26 cellular contexts compared by ENCODE assay signal in genomic region chr16:81243927-81244326, GRCh38. TPM values are rescaled to one million over a fixed set of nuclear protein-coding genes. Genes with fewer than 3 reads are reported as not detected.
DNase-seq lines count a peak whose midpoint lies in the region; ATAC-seq, FAIRE-seq and TF ChIP-seq lines count a peak whose summit lies in the region.
"Had no signal": no experiment of that assay in that cellular context is flagged by ENCODE, and none has a peak within 500 bp of the region (broad histone marks: within the 10 kb centered on the region; RNA-seq: fewer than 3 reads in every experiment).

No MANE protein-coding gene starts in this region.

- no peaks in the 10 kb centered on the region for H3K9me3 Mint-ChIP-seq in GM23338
- H3K9me3 Mint-ChIP-seq: CD4-positive, CD25-positive, alpha-beta regulatory T cell had no signal

- no peaks in the 10 kb centered on the region for H3K36me3 Mint-ChIP-seq in GM23338 (ENCODE audit: low read depth)
- H3K36me3 Mint-ChIP-seq: CD4-positive, CD25-positive, alpha-beta regulatory T cell had no signal

- TF ChIP-seq CTCF in GM23338 (conservative IDR thresholded peaks at IDR 0.05; ENCODE audit: low read depth in 2 of 2) = no peak
- TF ChIP-seq CTCF in K562 (IDR thresholded peaks at IDR 0.05 in 2 of 3, conservative IDR thresholded peaks at IDR 0.05 in 1 of 3; ENCODE audit: insufficient read depth in 2 of 3, low read depth in 1 of 3, low read length in 3 of 3) = no peak
- TF ChIP-seq CTCF in foreskin keratinocyte (conservative IDR thresholded peaks at IDR 0.05) = no peak
- TF ChIP-seq CTCF in kidney (IDR thresholded peaks at IDR 0.05; ENCODE audit: borderline replicate concordance, extremely low read depth, insufficient read depth) = no peak
- TF ChIP-seq CTCF in transverse colon (IDR thresholded peaks at IDR 0.05) = no peak

- H4K20me1 ChIP-seq in GM23338 (replicated peaks; ENCODE audit: insufficient read depth) = no peaks in the 10 kb centered on the region
- H4K20me1 ChIP-seq in K562 (replicated peaks; ENCODE audit: control insufficient read depth, insufficient read depth, low read length) = peaks cover 5% of the 10 kb centered on the region; the same call in 1 of the 2 replicates

- H3K4me3 ChIP-seq in GM23338 (no peak overlapping the region), K562 (no peak overlapping the region), kidney (ENCODE audit: low read length in 2 of 2) (no peak overlapping the region), transverse colon (no peak overlapping the region)
- H3K4me3 ChIP-seq: PC-9, SJCRH30 had no signal

- no peak overlapping the region for H3K4me3 Mint-ChIP-seq in GM23338
- H3K4me3 Mint-ChIP-seq: CD4-positive, CD25-positive, alpha-beta regulatory T cell had no signal

- intact Hi-C loops in K562 (cut with micrococcal nuclease) = no loop called here
- intact Hi-C loops in kidney (cut with DNase I) = no loop called here
- intact Hi-C loops in transverse colon (cut with DNase I; ENCODE audit: low total_unique reads) = no loop called here

- ATAC-seq in GM23338 (peak; percentile 78), K562 (peak; percentile 31; the same call in 1 of the 3 replicates), foreskin keratinocyte (peak; percentile 41)
- ATAC-seq: Right ventricle myocardium inferior had no signal

- H3K27me3 Mint-ChIP-seq in GM23338 (ENCODE audit: insufficient read depth, low read depth, poor library complexity) = peaks cover 3% of the 10 kb centered on the region

- no peak for TF ChIP-seq POLR2A in K562 (conservative IDR thresholded peaks at IDR 0.05)
- no peak for TF ChIP-seq POLR2A in transverse colon (IDR thresholded peaks at IDR 0.05)

- H3K9me3 ChIP-seq in K562 (replicated peaks; ENCODE audit: control insufficient read depth, insufficient read depth, low read depth, low read length) = no peaks in the 10 kb centered on the region; the same call in 1 of the 2 replicates
- H3K9me3 ChIP-seq in kidney (ENCODE audit: control insufficient read depth in 1 of 2, low read length in 2 of 2) = no peaks in the 10 kb centered on the region
- H3K9me3 ChIP-seq in transverse colon = no peaks in the 10 kb centered on the region
- H3K9me3 ChIP-seq: SJCRH30 had no signal

- H3K4me1 Mint-ChIP-seq in GM23338 = peaks cover 9% of the 10 kb centered on the region

- CTCF ChIA-PET in K562 (lab: Yijun Ruan, JAX; ENCODE audit: low intra/inter-chr PET ratio) = no interaction called here

- BruUV-seq in K562 (replicated peaks; lab: Mats Ljungman, UMichigan) = no TSS peak

- H3K4me1 ChIP-seq in GM23338 (ENCODE audit: insufficient read depth) (peaks cover 7% of the 10 kb centered on the region; the same call in 1 of the 2 replicates), K562 (replicated peaks in 1 of 2; ENCODE audit: control insufficient read depth in 2 of 2, insufficient read depth in 2 of 2, low read length in 2 of 2) (no peaks in the 10 kb centered on the region; a peak in 1 of 5 replicates), foreskin keratinocyte (no peaks in the 10 kb centered on the region), kidney (ENCODE audit: control insufficient read depth in 1 of 2, insufficient read depth in 1 of 2, low read depth in 1 of 2, low read length in 2 of 2) (no peaks in the 10 kb centered on the region), transverse colon (peaks cover 0 to 9% (median 3%) of the 10 kb centered on the region in 4 donors)

- H3F3A ChIP-seq in GM23338 (replicated peaks; ENCODE audit: low read depth) = no peaks in the 10 kb centered on the region

- no peak overlapping the region for H3K27ac Mint-ChIP-seq in GM23338
- H3K27ac Mint-ChIP-seq: CD4-positive, CD25-positive, alpha-beta regulatory T cell had no signal

- H3K9me2 ChIP-seq in GM23338 (ENCODE audit: insufficient read depth) = no peaks in the 10 kb centered on the region

- WGBS in K562 (ENCODE audit: insufficient coverage, low coverage, missing lambda C conversion rate) = 2% methylated on average over 9 of the region's 9 CpGs
- 50 to 66% methylated on average over 3 to 9 of the region's 9 CpGs for WGBS in transverse colon (ENCODE audit: low coverage in 1 of 2), 2 donors

- H3K27ac ChIP-seq in GM23338 (ENCODE audit: low read depth) (no peak overlapping the region), K562 (ENCODE audit: extremely low read depth, low read depth, low read length) (no peak overlapping the region), foreskin keratinocyte (no peak overlapping the region), kidney (ENCODE audit: low read depth in 2 of 2, low read length in 2 of 2) (no peak overlapping the region), transverse colon (no peak overlapping the region)
- H3K27ac ChIP-seq: PC-9, SJCRH30 had no signal

- no peaks in the 10 kb centered on the region for H3K9me1 ChIP-seq in K562 (ENCODE audit: control insufficient read depth, insufficient read depth, low read length)

- FAIRE-seq in K562 (lab: Jason Lieb, UNC) = no peak
- no peak for FAIRE-seq in kidney (lab: Jason Lieb, UNC)
- FAIRE-seq: GM12892 had no signal

- DNase-seq in GM23338 (ENCODE audit: low spot score) (peak; percentile 35), K562 (ENCODE audit: extremely low read depth in 1 of 4, low spot score in 3 of 4) (no peak), foreskin keratinocyte (no peak), kidney (peak; percentile 59), KG1 (lab: John Stamatoyannopoulos, UW) (no peak), CD1c-positive myeloid dendritic cell (ENCODE audit: extremely low spot score) (no peak), transverse colon (no peak)
- no peak for DNase-seq in NK-92 treated with Interleukin-12 subunit alpha and Interleukin-12 subunit beta, amount 100 ng/mL, for 24 hours (lab: John Stamatoyannopoulos, UW)
- DNase-seq: CD4-positive, CD25-positive, alpha-beta regulatory T cell; DMS153; DND-41; IMR-90; NCI-H1048; NCI-H1417; NCI-H1694; NCI-H2081; NCI-H2171; NCI-H345; NCI-H510A treated with DMSO at 0.1 percent for 48 hours; NCI-H774; PC-9; SJCRH30 had no signal

- H3K9ac ChIP-seq in K562 (ENCODE audit: insufficient read depth in 1 of 2, low read depth in 2 of 2, low read length in 2 of 2) = no peak overlapping the region
- no peak overlapping the region for H3K9ac ChIP-seq in kidney (ENCODE audit: low read length in 2 of 2)

- no peak for TF ChIP-seq RAD21 in K562 (CRISPR knock-in tag; conservative IDR thresholded peaks at IDR 0.05 in 1 of 2, IDR thresholded peaks at IDR 0.05 in 1 of 2)

- H3K36me3 ChIP-seq in GM23338 (ENCODE audit: insufficient read depth) (no peaks in the 10 kb centered on the region), K562 (ENCODE audit: control insufficient read depth, insufficient read depth, low read length) (no peaks in the 10 kb centered on the region), kidney (ENCODE audit: control insufficient read depth in 1 of 2, insufficient read depth in 2 of 2, low read length in 2 of 2) (no peaks in the 10 kb centered on the region), transverse colon (no peaks in the 10 kb centered on the region)
- H3K36me3 ChIP-seq: SJCRH30 had no signal

- POLR2A ChIA-PET in K562 (lab: Yijun Ruan, JAX) = no interaction called here

- H2AFZ ChIP-seq in GM23338 (peak overlapping the region; percentile 59), K562 (ENCODE audit: low read depth, low read length) (no peak overlapping the region)
- H2AFZ ChIP-seq: PC-9 had no signal

- H3K27me3 ChIP-seq in GM23338 (ENCODE audit: insufficient read depth) = no peaks in the 10 kb centered on the region
- H3K27me3 ChIP-seq in K562 (ENCODE audit: control insufficient read depth in 2 of 2, insufficient read depth in 2 of 2, low read length in 2 of 2) = peaks cover 45 to 60% of the 10 kb centered on the region in 2 experiments
- H3K27me3 ChIP-seq in foreskin keratinocyte = peaks cover 60% of the 10 kb centered on the region
- no peaks in the 10 kb centered on the region for H3K27me3 ChIP-seq in transverse colon
- H3K27me3 ChIP-seq: SJCRH30 had no signal

- H3K4me2 ChIP-seq in GM23338 (no peak overlapping the region), K562 (ENCODE audit: insufficient read depth, low read length) (no peak overlapping the region)
- H3K4me2 ChIP-seq: PC-9 had no signal

- in situ Hi-C loops in K562 (cut with MboI) (no loop called here), transverse colon (cut with MboI; ENCODE audit: low pct_ligation_motif_present in 1 of 4, low pct_unique_long_range_greater_than_20kb in 1 of 4, low sequenced_read_pairs in 3 of 4) (loop anchor here in 1 of 4 donors (10.0 kb wide), 1 partner anchor 71 kb away; the partner anchor contains the start of gene GAN)

- H3K79me2 ChIP-seq in GM23338 (replicated peaks; ENCODE audit: insufficient read depth) = no peaks in the 10 kb centered on the region
- H3K79me2 ChIP-seq in K562 (ENCODE audit: control insufficient read depth, insufficient read depth, low read length) = no peaks in the 10 kb centered on the region

- TF ChIP-seq EP300 in K562 (IDR thresholded peaks at IDR 0.05; ENCODE audit: low read length) (no peak), transverse colon (IDR thresholded peaks at IDR 0.05; ENCODE audit: low read depth) (no peak)

TF ChIP-seq in GM23338, 12 proteins besides CTCF, POLR2A, EP300 and RAD21 (continues in another document):
- TF ChIP-seq CREB1 (CRISPR knock-in tag; IDR thresholded peaks at IDR 0.05; ENCODE audit: low read depth) = no peak

TF ChIP-seq in K562, 482 proteins besides CTCF, POLR2A, EP300 and RAD21 (continues in another document):
- TF ChIP-seq PPARD (CRISPR knock-in tag; IDR thresholded peaks at IDR 0.05) = no peak

RNA-seq across cellular contexts. Expression of gene BCO1, which starts 5.4 kb away (rescaled TPM):
- 0.28 TPM in 1 of 2 replicates, not detected in the other for total RNA-seq in GM23338 (2014; rRNA removed; shearing (Covaris generic))
- not detected in 2 replicates for polyA plus RNA-seq in GM23338 (2016; fragmentation: Nextera tagmentation; extraction: Ambion mirVana)
- total RNA-seq in K562 (2011; cell fraction: chromatin; rRNA removed; ENCODE audit: low replicate concordance) = not detected in 2 replicates
- total RNA-seq in K562 (2011; cell fraction: nucleolus; rRNA removed) = not detected in 2 replicates
- total RNA-seq in K562 (2011; cell fraction: nucleoplasm; rRNA removed) = not detected in 2 replicates
- total RNA-seq in K562 (2014; rRNA removed) = not detected in 2 replicates
- not detected in 2 replicates for total RNA-seq in K562 (2014; rRNA removed; fragmentation: Illumina TruSeq; extraction: Trizol)
- total RNA-seq in K562 (2015; rRNA removed; fragmentation: Illumina TruSeq; extraction: Trizol) = not detected in 2 replicates
- not detected in 2 replicates for total RNA-seq in K562 (2021)
- not detected in 2 replicates for polyA plus RNA-seq in K562 (2011; rRNA removed)
- not detected in 2 replicates for polyA plus RNA-seq in K562 (2011; cell fraction: cytosol; rRNA removed)
- polyA plus RNA-seq in K562 (2011; cell fraction: nucleus; rRNA removed) = not detected in 2 replicates
- polyA plus RNA-seq in K562 (2012) = not detected in 2 replicates
- not detected in 2 replicates for polyA plus RNA-seq in K562 (2014; fragmentation: Illumina TruSeq; extraction: Trizol)
- polyA plus RNA-seq in K562 (2014; fragmentation: Nextera tagmentation; extraction: Ambion mirVana) = not detected
- not detected in 2 replicates for polyA plus RNA-seq in K562 (2014; rRNA removed)
- not detected in 2 replicates for polyA minus RNA-seq in K562 (2011; rRNA and poly(A)+ RNA removed)
- polyA minus RNA-seq in K562 (2011; cell fraction: cytosol; rRNA and poly(A)+ RNA removed) = not detected in 2 replicates
- not detected in 2 replicates for polyA minus RNA-seq in K562 (2011; cell fraction: nucleus; rRNA and poly(A)+ RNA removed)
- not detected in 2 replicates for total RNA-seq in foreskin keratinocyte
- polyA plus RNA-seq in foreskin keratinocyte = not detected in 2 replicates
- 3.0 TPM for total RNA-seq in kidney
- polyA plus RNA-seq in kidney (ENCODE audit: insufficient read depth, low read depth, low replicate concordance) = 1.4 TPM
- total RNA-seq in transverse colon = 10 to 100 TPM in 1 of 4 donors, 1 to 10 TPM in 3; 1.6 to 18.3 (median 4.0) TPM
- total RNA-seq: CD4-positive, CD25-positive, alpha-beta regulatory T cell; IMR-90; Right ventricle myocardium inferior; RPMI7951; SJCRH30 had no signal
- polyA plus RNA-seq: BJ; CD4-positive, CD25-positive, alpha-beta regulatory T cell; IMR-90 had no signal

Comparison
In these comparisons a context has a peak if more than half of its experiments do, and no peak if none do; other contexts are left out.
1. DNase-seq: peak in GM23338 (single experiment) and kidney (single experiment); none in K562 (0 of 4), foreskin keratinocyte (0 of 2), NK-92 treated with Interleukin-12 subunit alpha and Interleukin-12 subunit beta, amount 100 ng/mL, for 24 hours (single experiment), KG1 (single experiment), CD1c-positive myeloid dendritic cell (single experiment) and transverse colon (single experiment).
2. Peak in every context shown above with its lines, with median percentiles within 50 percentile points of each other: ATAC-seq.